In genomic region chr3:134419214-134419965, GRCh38 we compare ENCODE assay signal across 16 cellular contexts. TPM values are rescaled to one million over a fixed set of nuclear protein-coding genes. Genes with fewer than 3 reads are reported as not detected.
A peak's percentile ranks its signal among the peaks of the same experiment; 100 is the strongest.
DNase-seq lines count a peak whose midpoint lies in the region; ATAC-seq lines count a peak whose summit lies in the region.
"Had no signal": no experiment of that assay in that cellular context is flagged by ENCODE, and none has a peak within 500 bp of the region (broad histone marks: within the 10 kb centered on the region; RNA-seq: fewer than 3 reads in every experiment).

No MANE protein-coding gene starts in this region.

- H3K27me3 Mint-ChIP-seq in activated T-helper 2 cell treated with anti-CD3 and anti-CD28 coated beads, Interferon-gamma antibody, Interleukin-2, Interleukin-4, amounts not matched to agents 10 μg/mL and 5 μg/mL and 100 μg/mL, durations not matched to agents 14 hours and 24 hours and 36 hours (ENCODE audit: low read depth): peaks cover 5% of the 10 kb centered on the region

- no peak overlapping the region for H3K27ac Mint-ChIP-seq in activated T-helper 2 cell treated with anti-CD3 and anti-CD28 coated beads, Interferon-gamma antibody, Interleukin-2, Interleukin-4, amounts not matched to agents 10 μg/mL and 5 μg/mL and 100 μg/mL, durations not matched to agents 14 hours and 24 hours and 36 hours
- H3K27ac Mint-ChIP-seq: activated CD8-positive, alpha-beta T cell treated with anti-CD3 and anti-CD28 coated beads for 36 hours; activated T-helper 1 cell treated with anti-CD3 and anti-CD28 coated beads, Interleukin-12 subunit alpha, Interleukin-12 subunit beta, Interleukin-2, Interleukin-4 antibody, amounts not matched to agents 30 ng/mL and 10 ng/mL and 1 ng/mL, durations not matched to agents 14 hours and 24 hours and 36 hours; naive B cell had no signal

- no peak overlapping the region for H3K4me3 Mint-ChIP-seq in activated T-helper 2 cell treated with anti-CD3 and anti-CD28 coated beads, Interferon-gamma antibody, Interleukin-2, Interleukin-4, amounts not matched to agents 10 μg/mL and 5 μg/mL and 100 μg/mL, durations not matched to agents 14 hours and 24 hours and 36 hours (ENCODE audit: low read depth)
- H3K4me3 Mint-ChIP-seq: activated CD8-positive, alpha-beta T cell treated with anti-CD3 and anti-CD28 coated beads for 36 hours; activated T-helper 1 cell treated with anti-CD3 and anti-CD28 coated beads, Interleukin-12 subunit alpha, Interleukin-12 subunit beta, Interleukin-2, Interleukin-4 antibody, amounts not matched to agents 30 ng/mL and 10 ng/mL and 1 ng/mL, durations not matched to agents 14 hours and 24 hours and 36 hours; naive B cell had no signal

- no peaks in the 10 kb centered on the region for H3K36me3 Mint-ChIP-seq in activated T-helper 2 cell treated with anti-CD3 and anti-CD28 coated beads, Interferon-gamma antibody, Interleukin-2, Interleukin-4, amounts not matched to agents 10 μg/mL and 5 μg/mL and 100 μg/mL, durations not matched to agents 14 hours and 24 hours and 36 hours (ENCODE audit: low read depth)
- H3K36me3 Mint-ChIP-seq: naive B cell had no signal

- DNase-seq in COR-L47 (lab: John Stamatoyannopoulos, UW): peak; percentile 6
- DNase-seq in HT-29 (ENCODE audit: low spot score): peak; percentile 33
- DNase-seq in NCI-H774 (lab: John Stamatoyannopoulos, UW): peak; percentile 52
- DNase-seq in left kidney (ENCODE audit: low read depth, low spot score): peak; percentile 82
- DNase-seq in DMS 273 treated with DMSO at 0.1 percent for 48 hours (lab: John Stamatoyannopoulos, UW): no peak
- no peak for DNase-seq in activated T-helper 2 cell treated with anti-CD3 and anti-CD28 coated beads, Interferon-gamma antibody, Interleukin-2, Interleukin-4, amounts not matched to agents 10 μg/mL and 5 μg/mL and 100 μg/mL, durations not matched to agents 14 hours and 24 hours and 36 hours (ENCODE audit: low spot score)
- no peak for DNase-seq in HPDE6-E6E7 (ENCODE audit: extremely low spot score)
- DNase-seq: activated CD8-positive, alpha-beta T cell treated with anti-CD3 and anti-CD28 coated beads for 36 hours; AML-193; central memory CD4-positive, alpha-beta T cell; effector memory CD4-positive, alpha-beta T cell; naive B cell; NCI-H226; Peyer's patch had no signal

- H3K9me3 Mint-ChIP-seq in activated T-helper 2 cell treated with anti-CD3 and anti-CD28 coated beads, Interferon-gamma antibody, Interleukin-2, Interleukin-4, amounts not matched to agents 10 μg/mL and 5 μg/mL and 100 μg/mL, durations not matched to agents 14 hours and 24 hours and 36 hours: no peaks in the 10 kb centered on the region
- H3K9me3 Mint-ChIP-seq: activated T-helper 1 cell treated with anti-CD3 and anti-CD28 coated beads, Interleukin-12 subunit alpha, Interleukin-12 subunit beta, Interleukin-2, Interleukin-4 antibody, amounts not matched to agents 30 ng/mL and 10 ng/mL and 1 ng/mL, durations not matched to agents 14 hours and 24 hours and 36 hours had no signal

- H3K4me1 Mint-ChIP-seq in activated T-helper 2 cell treated with anti-CD3 and anti-CD28 coated beads, Interferon-gamma antibody, Interleukin-2, Interleukin-4, amounts not matched to agents 10 μg/mL and 5 μg/mL and 100 μg/mL, durations not matched to agents 14 hours and 24 hours and 36 hours (ENCODE audit: low read depth): no peaks in the 10 kb centered on the region
- H3K4me1 Mint-ChIP-seq: naive B cell had no signal

- ATAC-seq in HG02678 (IDR thresholded peaks at IDR 0.05; ENCODE audit: unreplicated experiment): no peak
- ATAC-seq: activated CD8-positive, alpha-beta T cell treated with anti-CD3 and anti-CD28 coated beads for 36 hours had no signal

- intact Hi-C loops in activated T-helper 2 cell treated with anti-CD3 and anti-CD28 coated beads, Interferon-gamma antibody, Interleukin-2, Interleukin-4, amounts not matched to agents 10 μg/mL and 5 μg/mL and 100 μg/mL, durations not matched to agents 14 hours and 24 hours and 36 hours (cut with micrococcal nuclease): no loop called here

RNA-seq across cellular contexts. Expression of gene AMOTL2, which starts 45.1 kb away (rescaled TPM):
- total RNA-seq in HT-29 (2014; rRNA removed; shearing (Covaris generic)): 109 and 119 TPM in 2 replicates
- not detected in 2 replicates for total RNA-seq in activated T-helper 2 cell treated with anti-CD3 and anti-CD28 coated beads, Interferon-gamma antibody, Interleukin-2, Interleukin-4, amounts not matched to agents 10 μg/mL and 5 μg/mL and 100 μg/mL, durations not matched to agents 14 hours and 24 hours and 36 hours
- total RNA-seq: activated CD8-positive, alpha-beta T cell treated with anti-CD3 and anti-CD28 coated beads for 36 hours; activated T-helper 1 cell treated with anti-CD3 and anti-CD28 coated beads, Interleukin-12 subunit alpha, Interleukin-12 subunit beta, Interleukin-2, Interleukin-4 antibody, amounts not matched to agents 30 ng/mL and 10 ng/mL and 1 ng/mL, durations not matched to agents 14 hours and 24 hours and 36 hours had no signal

Comparison
In these comparisons a context has a peak if more than half of its experiments do, and no peak if none do; other contexts are left out.
1. DNase-seq: peak in COR-L47 (single experiment), HT-29 (single experiment), NCI-H774 (single experiment) and left kidney (single experiment); none in DMS 273 treated with DMSO at 0.1 percent for 48 hours (single experiment), activated T-helper 2 cell treated with anti-CD3 and anti-CD28 coated beads, Interferon-gamma antibody, Interleukin-2, Interleukin-4, amounts not matched to agents 10 μg/mL and 5 μg/mL and 100 μg/mL, durations not matched to agents 14 hours and 24 hours and 36 hours (single experiment) and HPDE6-E6E7 (single experiment).
2. RNA of gene AMOTL2, which starts 45.1 kb away (total RNA-seq): 109 to 119 TPM in HT-29; not detected in activated T-helper 2 cell treated with anti-CD3 and anti-CD28 coated beads, Interferon-gamma antibody, Interleukin-2, Interleukin-4, amounts not matched to agents 10 μg/mL and 5 μg/mL and 100 μg/mL, durations not matched to agents 14 hours and 24 hours and 36 hours; every median in the first group is over 100 times any median in the second.